ENCODE assay signal across 24 cellular contexts in the genomic region with DNA sequence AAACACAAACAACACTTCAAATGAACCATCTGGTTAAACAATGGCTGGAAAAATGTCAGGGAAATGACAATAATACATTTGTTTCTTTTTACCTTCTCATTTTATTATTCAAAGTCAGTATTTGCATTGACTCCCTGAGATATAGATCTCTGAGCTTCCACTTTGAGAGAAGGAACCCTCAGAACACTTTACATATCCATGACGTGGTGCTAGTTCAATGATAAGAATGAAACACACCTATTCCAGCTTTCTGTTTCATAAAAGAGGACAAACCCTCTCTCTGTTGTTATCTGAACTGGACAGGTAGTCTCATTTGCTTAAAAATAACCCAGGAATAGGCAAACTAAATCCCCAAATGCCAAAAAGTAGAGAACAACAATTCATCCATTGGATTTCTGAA.
DNase-seq lines count a peak whose midpoint lies in the region; ATAC-seq and TF ChIP-seq lines count a peak whose summit lies in the region.
"Had no signal": no experiment of that assay in that cellular context is flagged by ENCODE, and none has a peak within 500 bp of the region (broad histone marks: within the 10 kb centered on the region; RNA-seq: fewer than 3 reads in every experiment).

No MANE protein-coding gene starts in this region.

- H3F3A ChIP-seq in smooth muscle cell (ENCODE audit: low read depth), result no peaks in the 10 kb centered on the region

- TF ChIP-seq CTCF in smooth muscle cell (IDR thresholded peaks at IDR 0.05; ENCODE audit: borderline replicate concordance, insufficient read depth, poor library complexity, severe bottlenecking), result no peak

- no peak overlapping the region for H4K8ac ChIP-seq in mesendoderm (ENCODE audit: low read depth, low read length)

- no peak overlapping the region for H2BK120ac ChIP-seq in mesendoderm (ENCODE audit: low read depth, low read length)

- H3K36me3 ChIP-seq in mesendoderm (ENCODE audit: control insufficient read depth, insufficient read depth, low read length), result no peaks in the 10 kb centered on the region
- H3K36me3 ChIP-seq in smooth muscle cell (ENCODE audit: low read depth), result no peaks in the 10 kb centered on the region

- no peak overlapping the region for H3K27ac Mint-ChIP-seq in activated CD8-positive, alpha-beta T cell treated with anti-CD3 and anti-CD28 coated beads, Interleukin-2, amount 10 ng/mL, durations not matched to agents 7 days and 5 days
- H3K27ac Mint-ChIP-seq: B cell, CD14-positive monocyte had no signal

- no peak overlapping the region for H2BK15ac ChIP-seq in mesendoderm (replicated peaks; ENCODE audit: low read depth)

- WGBS in mesendoderm (ENCODE audit: extremely low coverage, insufficient coverage, low lambda C conversion rate), result no CpG with 5 or more reads among the region's 1 CpG
- 11% methylated on average over 1 of the region's 1 CpG for WGBS in smooth muscle cell (ENCODE audit: low lambda C conversion rate)

- no peak overlapping the region for H3K4ac ChIP-seq in mesendoderm (ENCODE audit: low read depth, low read length)

- DNase-seq in OCI-M1 (lab: John Stamatoyannopoulos, UW), result peak; percentile 12
- peak; percentile 37 for DNase-seq in mesendoderm
- no peak for DNase-seq in smooth muscle cell (lab: John Stamatoyannopoulos, UW; ENCODE audit: unreplicated experiment)
- DNase-seq in activated CD8-positive, alpha-beta T cell treated with anti-CD3 and anti-CD28 coated beads, Interleukin-2, amount 10 ng/mL, durations not matched to agents 7 days and 5 days, result no peak
- DNase-seq in COLO829 (ENCODE audit: low spot score), result no peak
- no peak for DNase-seq in activated CD4-positive, alpha-beta T cell treated with anti-CD3 and anti-CD28 coated beads, Interleukin-2, amount 50 U/mL, for 48 hours
- DNase-seq: DMS79 treated with DMSO at 0.1 percent for 48 hours, GM23248, HCEC 1CT, MM.1S, NCI-H1092 treated with DMSO at 0.1 percent for 48 hours, NCI-H146, NCI-H2029, NCI-H345, NCI-H524, PC-9, RPMI8226, SHP77, SW 1271 had no signal

- H3K9me3 ChIP-seq in smooth muscle cell (replicated peaks; ENCODE audit: low read depth), result no peaks in the 10 kb centered on the region
- H3K9me3 ChIP-seq: A549 had no signal

- no peaks in the 10 kb centered on the region for H3K4me1 Mint-ChIP-seq in activated CD8-positive, alpha-beta T cell treated with anti-CD3 and anti-CD28 coated beads, Interleukin-2, amount 10 ng/mL, durations not matched to agents 7 days and 5 days (ENCODE audit: low read depth)
- H3K4me1 Mint-ChIP-seq: B cell, CD14-positive monocyte had no signal

- no peaks in the 10 kb centered on the region for H3K4me1 ChIP-seq in mesendoderm (ENCODE audit: control insufficient read depth, low read depth, low read length)
- H3K4me1 ChIP-seq in smooth muscle cell (ENCODE audit: low read depth), result no peaks in the 10 kb centered on the region
- H3K4me1 ChIP-seq: A549 had no signal

- H2BK5ac ChIP-seq in mesendoderm (ENCODE audit: low read length), result no peak overlapping the region

- POLR2A ChIA-PET in activated CD8-positive, alpha-beta T cell treated with anti-CD3 and anti-CD28 coated beads, Interleukin-2, amount 10 ng/mL, durations not matched to agents 7 days and 5 days (lab: Charles Lee), result no interaction called here

- H2AFZ ChIP-seq in smooth muscle cell (ENCODE audit: low read depth), result peak overlapping the region; percentile 40
- H2AFZ ChIP-seq: GM23248, PC-9 had no signal

- H3K36me3 Mint-ChIP-seq in activated CD8-positive, alpha-beta T cell treated with anti-CD3 and anti-CD28 coated beads, Interleukin-2, amount 10 ng/mL, durations not matched to agents 7 days and 5 days (ENCODE audit: low read depth), result no peaks in the 10 kb centered on the region
- H3K36me3 Mint-ChIP-seq: CD14-positive monocyte had no signal

- H3K4me2 ChIP-seq in mesendoderm (ENCODE audit: low read length) (no peak overlapping the region), smooth muscle cell (no peak overlapping the region)
- H3K4me2 ChIP-seq: A549, PC-9 had no signal

- H3K27me3 ChIP-seq in mesendoderm (ENCODE audit: insufficient read depth, low read length, poor library complexity) (no peaks in the 10 kb centered on the region), smooth muscle cell (ENCODE audit: low read depth) (peaks cover 3% of the 10 kb centered on the region)

- ATAC-seq in HG02610 (IDR thresholded peaks at IDR 0.05; ENCODE audit: unreplicated experiment), result peak; percentile 45
- no peak for ATAC-seq in activated CD8-positive, alpha-beta T cell treated with anti-CD3 and anti-CD28 coated beads, Interleukin-2, amount 10 ng/mL, durations not matched to agents 7 days and 5 days
- ATAC-seq in esophagus mucosa, result no peak
- ATAC-seq: A549 had no signal

- CTCF ChIA-PET in activated CD8-positive, alpha-beta T cell treated with anti-CD3 and anti-CD28 coated beads, Interleukin-2, amount 10 ng/mL, durations not matched to agents 7 days and 5 days (lab: Charles Lee), result no interaction called here

- H3K56ac ChIP-seq in mesendoderm (ENCODE audit: low read length), result no peak overlapping the region

- no peaks in the 10 kb centered on the region for H3K9me3 Mint-ChIP-seq in activated CD8-positive, alpha-beta T cell treated with anti-CD3 and anti-CD28 coated beads, Interleukin-2, amount 10 ng/mL, durations not matched to agents 7 days and 5 days (ENCODE audit: insufficient read depth)
- H3K9me3 Mint-ChIP-seq: CD14-positive monocyte had no signal

- no peak overlapping the region for H4K5ac ChIP-seq in mesendoderm (ENCODE audit: low read length)

- H3K27ac ChIP-seq in mesendoderm (ENCODE audit: low read depth, low read length), result no peak overlapping the region
- no peak overlapping the region for H3K27ac ChIP-seq in smooth muscle cell (ENCODE audit: low read depth)
- H3K27ac ChIP-seq: A549, GM23248, PC-9 had no signal

- H3K9ac ChIP-seq in mesendoderm (ENCODE audit: low read length) (no peak overlapping the region), smooth muscle cell (ENCODE audit: low read depth) (no peak overlapping the region)
- H3K9ac ChIP-seq: GM23248 had no signal

- H3K79me2 ChIP-seq in mesendoderm (ENCODE audit: control insufficient read depth, insufficient read depth, low read length) (no peaks in the 10 kb centered on the region), smooth muscle cell (ENCODE audit: low read depth) (no peaks in the 10 kb centered on the region)

- no peak overlapping the region for H3K18ac ChIP-seq in mesendoderm (ENCODE audit: low read length)

- no peak overlapping the region for H3K4me3 ChIP-seq in mesendoderm (ENCODE audit: low read length)
- no peak overlapping the region for H3K4me3 ChIP-seq in smooth muscle cell
- H3K4me3 ChIP-seq: A549, GM23248, PC-9 had no signal

- no peaks in the 10 kb centered on the region for H3K27me3 Mint-ChIP-seq in activated CD8-positive, alpha-beta T cell treated with anti-CD3 and anti-CD28 coated beads, Interleukin-2, amount 10 ng/mL, durations not matched to agents 7 days and 5 days (ENCODE audit: low read depth)
- H3K27me3 Mint-ChIP-seq: B cell had no signal

- no peak overlapping the region for H3K23ac ChIP-seq in mesendoderm (ENCODE audit: low read length)

- H3K4me3 Mint-ChIP-seq in activated CD8-positive, alpha-beta T cell treated with anti-CD3 and anti-CD28 coated beads, Interleukin-2, amount 10 ng/mL, durations not matched to agents 7 days and 5 days, result no peak overlapping the region
- H3K4me3 Mint-ChIP-seq: B cell, CD14-positive monocyte had no signal

- H4K20me1 ChIP-seq in smooth muscle cell (ENCODE audit: low read depth), result no peaks in the 10 kb centered on the region

- H3K79me1 ChIP-seq in mesendoderm (ENCODE audit: low read length), result no peaks in the 10 kb centered on the region

- H2AK5ac ChIP-seq in mesendoderm (ENCODE audit: low read length), result no peak overlapping the region

Comparison
In these comparisons a context has a peak if more than half of its experiments do, and no peak if none do; other contexts are left out.
1. DNase-seq: peak in OCI-M1 (single experiment) and mesendoderm (single experiment); none in smooth muscle cell (single experiment), activated CD8-positive, alpha-beta T cell treated with anti-CD3 and anti-CD28 coated beads, Interleukin-2, amount 10 ng/mL, durations not matched to agents 7 days and 5 days (single experiment), COLO829 (single experiment) and activated CD4-positive, alpha-beta T cell treated with anti-CD3 and anti-CD28 coated beads, Interleukin-2, amount 50 U/mL, for 48 hours (0 of 2).